ENCODE assay signal across 19 cellular contexts in genomic region chr1:245475116-245475515, GRCh38.
DNase-seq lines count a peak whose midpoint lies in the region; ATAC-seq and TF ChIP-seq lines count a peak whose summit lies in the region.
"Had no signal": no experiment of that assay in that cellular context is flagged by ENCODE, and none has a peak within 500 bp of the region (broad histone marks: within the 10 kb centered on the region; RNA-seq: fewer than 3 reads in every experiment).

No MANE protein-coding gene starts in this region.

- no peak overlapping the region for H3K4me3 ChIP-seq in epithelial cell of esophagus (ENCODE audit: low read length)
- H3K4me3 ChIP-seq: body of pancreas, psoas muscle, SK-N-MC, tibial nerve had no signal

- TF ChIP-seq CTCF in epithelial cell of esophagus (IDR thresholded peaks at IDR 0.05; ENCODE audit: insufficient read depth, low read depth, low read length, missing control alignments) = no peak

- DNase-seq in GM03348 (ENCODE audit: low spot score) (peak; percentile 67), RKO (ENCODE audit: low spot score) (peak; percentile 8), epithelial cell of esophagus (ENCODE audit: low read depth) (peak; percentile 6), renal cortical epithelial cell (ENCODE audit: low read depth) (peak; percentile 30), NAMALWA (ENCODE audit: low spot score) (no peak), NK-92 (lab: John Stamatoyannopoulos, UW; ENCODE audit: unreplicated experiment) (no peak)
- no peak for DNase-seq in stimulated activated CD4-positive, alpha-beta T cell treated with anti-CD3 and anti-CD28 coated beads, Interleukin-12 subunit alpha, Interleukin-12 subunit beta, amount 100 ng/mL, for 4 hours
- DNase-seq: activated CD4-positive, alpha-beta T cell treated with anti-CD3 and anti-CD28 coated beads, Interleukin-2, amount 10 ng/mL, durations not matched to agents 7 days and 5 days; activated naive CD4-positive, alpha-beta T cell treated with Interleukin-2 at 50 U/mL for 16 hours; body of pancreas; DMS53; MM.1S; natural killer cell; NCI-H2029 treated with DMSO at 0.1 percent for 48 hours; psoas muscle; stimulated activated naive B cell treated with anti-CD40 and anti-IgM and Interleukin-4, amounts not matched to agents 10 μg/mL and 1 μg/mL and 100 μg/mL, for 72 hours had no signal

- no peak for ATAC-seq in HG02970 (IDR thresholded peaks at IDR 0.05; ENCODE audit: low FRiP score, unreplicated experiment)
- ATAC-seq: body of pancreas, natural killer cell, psoas muscle had no signal

Comparison
In these comparisons a context has a peak if more than half of its experiments do, and no peak if none do; other contexts are left out.
1. DNase-seq: peak in GM03348 (single experiment), RKO (single experiment), epithelial cell of esophagus (single experiment) and renal cortical epithelial cell (single experiment); none in stimulated activated CD4-positive, alpha-beta T cell treated with anti-CD3 and anti-CD28 coated beads, Interleukin-12 subunit alpha, Interleukin-12 subunit beta, amount 100 ng/mL, for 4 hours (single experiment), NAMALWA (single experiment) and NK-92 (single experiment).